7 cellular contexts compared by ENCODE assay signal in the genomic region with DNA sequence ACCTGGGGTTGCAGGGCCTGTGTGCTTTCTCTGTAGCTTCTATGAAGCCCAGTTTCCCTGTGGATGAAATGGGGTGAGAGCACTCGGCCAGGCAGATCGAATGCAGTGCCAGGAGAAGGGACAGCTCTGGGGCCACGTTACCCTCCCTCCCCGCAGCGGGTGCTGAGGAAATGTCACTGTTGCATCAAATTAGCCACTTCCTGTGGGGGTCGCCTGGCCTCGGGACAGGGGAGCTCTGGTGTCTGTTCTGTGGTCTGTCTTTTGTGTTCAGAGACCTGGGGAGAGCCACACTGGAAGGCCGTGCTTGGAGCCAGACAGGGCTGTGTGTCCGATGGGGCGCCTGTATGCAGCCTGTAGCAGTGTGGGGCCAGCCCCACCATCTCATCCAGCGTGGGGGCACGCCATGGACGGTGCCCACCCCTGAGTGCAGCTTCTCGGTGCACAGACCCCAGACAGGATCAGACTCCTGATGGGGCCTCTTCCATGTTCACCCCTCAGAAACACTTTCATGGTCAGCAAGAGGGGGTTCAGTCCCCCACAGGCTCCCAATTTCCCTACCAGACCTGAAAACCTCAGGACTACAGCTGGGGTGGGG.
DNase-seq lines count a peak whose midpoint lies in the region; ATAC-seq and TF ChIP-seq lines count a peak whose summit lies in the region.

No MANE protein-coding gene starts in this region.

- peaks cover 25% of the 10 kb centered on the region for H3K4me1 ChIP-seq in iPS-18a (ENCODE audit: control insufficient read depth, low read depth, low read length)

- no peaks in the 10 kb centered on the region for H3K27me3 ChIP-seq in iPS-18a (ENCODE audit: control insufficient read depth, insufficient read depth, low read length)

- in situ Hi-C loops in GM18951 (cut with MboI; ENCODE audit: low sequenced_read_pairs, unreplicated experiment) = no loop called here

- peaks cover 21% of the 10 kb centered on the region for H3K36me3 ChIP-seq in iPS-18a (ENCODE audit: control insufficient read depth, low read depth, low read length)

- ATAC-seq in HG03064 (IDR thresholded peaks at IDR 0.05; ENCODE audit: low read depth, unreplicated experiment) = peak; percentile 61

- no peaks in the 10 kb centered on the region for H3K9me3 ChIP-seq in iPS-18a (ENCODE audit: control insufficient read depth, low read depth, low read length)

- TF ChIP-seq POLR2A in GM18951 (IDR thresholded peaks at IDR 0.05; ENCODE audit: extremely low read depth, insufficient read depth, insufficient read length) = peak; percentile 51

- H3K9ac ChIP-seq in iPS-18a (ENCODE audit: low read length) = no peak overlapping the region

- DNase-seq in SKM-1 treated with dmso at 0.1 percent for 144 hours (lab: John Stamatoyannopoulos, UW; ENCODE audit: unreplicated experiment) = peak; percentile 88
- DNase-seq in NCI-H1694 treated with DMSO at 0.1 percent for 48 hours (lab: John Stamatoyannopoulos, UW) = no peak
- DNase-seq in stimulated activated CD4-positive, alpha-beta T cell treated with anti-CD3 and anti-CD28 coated beads, Interleukin-2, amount 100 ng/mL, for 48 hours = no peak
- DNase-seq in DMS 273 treated with DMSO at 0.1 percent for 48 hours (lab: John Stamatoyannopoulos, UW) = no peak

- peak overlapping the region; percentile 30 for H3K27ac ChIP-seq in iPS-18a (ENCODE audit: low read length)

- no peak overlapping the region for H3K4me3 ChIP-seq in iPS-18a (ENCODE audit: low read length)
